ENCODE assay signal across 8 cellular contexts in the genomic region with DNA sequence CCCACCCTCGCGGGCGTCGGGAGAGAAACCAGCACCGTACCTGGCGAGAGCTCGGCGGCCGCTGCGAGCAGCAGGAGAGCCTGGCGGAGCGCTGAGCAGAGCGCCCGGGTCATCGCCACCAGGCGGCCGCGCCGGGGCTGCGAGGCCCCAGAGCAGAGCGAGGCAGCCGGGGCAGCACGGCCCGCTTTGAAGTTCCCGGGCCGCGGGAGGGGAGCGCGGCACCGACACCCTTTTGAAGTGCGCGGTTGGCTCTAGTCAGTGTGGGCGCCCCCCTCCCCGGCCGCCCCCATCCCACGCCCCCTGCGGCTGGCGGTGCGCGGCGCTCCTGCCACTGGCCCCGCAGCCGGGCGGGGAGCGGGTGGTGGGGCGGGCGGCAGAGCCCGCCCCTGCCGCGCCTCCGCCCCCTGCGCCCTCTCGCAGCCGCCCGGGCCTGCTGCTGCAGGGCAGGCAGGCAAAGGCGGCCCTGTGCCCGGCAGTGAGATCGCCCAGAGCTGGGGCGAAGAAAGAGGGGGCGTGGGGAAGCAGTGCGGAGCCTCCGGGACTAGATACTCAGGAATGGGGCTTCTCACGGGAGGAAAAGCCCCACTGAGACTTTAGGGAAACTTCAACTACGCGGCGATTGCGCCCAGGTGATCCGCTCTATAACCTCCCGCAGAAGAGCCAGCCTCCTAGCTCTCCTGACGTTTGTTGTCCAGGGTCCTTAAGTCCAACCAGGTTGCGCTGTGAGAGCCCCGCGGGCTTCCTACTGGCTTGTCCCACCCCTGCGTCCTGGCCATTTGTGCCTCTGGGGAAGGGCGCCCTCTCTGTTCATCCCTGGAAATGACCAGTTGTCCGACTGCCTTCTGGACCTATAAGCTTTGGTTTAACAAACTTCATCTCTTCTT. TPM values are rescaled to one million over a fixed set of nuclear protein-coding genes. Genes with fewer than 3 reads are reported as not detected.
DNase-seq lines count a peak whose midpoint lies in the region; ATAC-seq, FAIRE-seq and TF ChIP-seq lines count a peak whose summit lies in the region.

Gene ACVR1C, minus strand, starts transcription at position 333 of the 884 bp plus-strand sequence. Its CDS starts 220 bp downstream, at position 113.

- H3K27me3 ChIP-seq in HUES48 (ENCODE audit: control insufficient read depth, insufficient read depth, low read length) (peaks cover 61% of the 10 kb centered on the region), neuron (ENCODE audit: insufficient read depth, low read length) (peaks cover 19% of the 10 kb centered on the region)

- no peak for FAIRE-seq in frontal cortex (lab: Jason Lieb, UNC)

- TF ChIP-seq CTCF in subcutaneous adipose tissue (IDR thresholded peaks at IDR 0.05; ENCODE audit: low read depth): no peak

- H3K4me3 ChIP-seq in HUES48 (ENCODE audit: low read depth, low read length) (peak within 1 kb of the TSS; percentile 86), neuron (ENCODE audit: low read length) (peak within 1 kb of the TSS; percentile 47)

- peak within 1 kb of the TSS; percentile 68 for H2AFZ ChIP-seq in neuron (ENCODE audit: low read depth, low read length)

- H3K4me1 ChIP-seq in HUES48 (ENCODE audit: control insufficient read depth, insufficient read depth, low read length): peaks cover 3% of the 10 kb centered on the region; the same call in 1 of the 2 replicates
- H3K4me1 ChIP-seq in neuron (ENCODE audit: insufficient read depth, low read length): no peaks in the 10 kb centered on the region

- H3K9ac ChIP-seq in HUES48 (ENCODE audit: low read depth, low read length): no peak within 1 kb of the TSS

- ATAC-seq in GM21423 (IDR thresholded peaks at IDR 0.05; ENCODE audit: unreplicated experiment): peak; percentile 87

- H3K27ac ChIP-seq in HUES48 (ENCODE audit: low read depth, low read length): no peak within 1 kb of the TSS

- no peaks in the 10 kb centered on the region for H3K36me3 ChIP-seq in HUES48 (ENCODE audit: control insufficient read depth, insufficient read depth, low read length)
- H3K36me3 ChIP-seq in neuron (ENCODE audit: insufficient read depth, low read length): no peaks in the 10 kb centered on the region

- peak; percentile 95 for DNase-seq in DMS 273 (lab: John Stamatoyannopoulos, UW; ENCODE audit: unreplicated experiment)
- peak; percentile 77 for DNase-seq in RPMI8226
- peak; percentile 67 for DNase-seq in activated naive CD4-positive, alpha-beta T cell treated with Interleukin-2 at 50 U/mL for 16 hours
- DNase-seq in frontal cortex (ENCODE audit: low spot score in 2 of 2): peak; percentile 79 to 86

- no peaks in the 10 kb centered on the region for H3K9me3 ChIP-seq in HUES48 (ENCODE audit: control insufficient read depth, insufficient read depth, low read length)
- H3K9me3 ChIP-seq in neuron (ENCODE audit: low read length): no peaks in the 10 kb centered on the region

RNA-seq across cellular contexts. Expression of gene ACVR1C, which starts in this region (rescaled TPM):
- total RNA-seq in frontal cortex (5.7 TPM), subcutaneous adipose tissue (100 to 1,000 TPM in 1 of 4 donors, 10 to 100 TPM in 3; 47.1 to 120 (median 57.1) TPM)
